In genomic region chr5:164187780-164188179, GRCh38 we compare ENCODE assay signal across 22 cellular contexts.
DNase-seq lines count a peak whose midpoint lies in the region; ATAC-seq, FAIRE-seq and TF ChIP-seq lines count a peak whose summit lies in the region.
"Had no signal": no experiment of that assay in that cellular context is flagged by ENCODE, and none has a peak within 500 bp of the region (broad histone marks: within the 10 kb centered on the region; RNA-seq: fewer than 3 reads in every experiment).

No MANE protein-coding gene starts in this region.

- POLR2A ChIA-PET in SK-N-SH (lab: Yijun Ruan, JAX) (no interaction called here), OCI-LY7 (lab: Charles Lee) (interaction anchor here (0.7 to 0.8 kb wide), 2 partner anchors 12 to 23 kb away, joined by 3 read pairs; no protein-coding TSS in a partner anchor)

- H3K9me3 Mint-ChIP-seq in astrocyte (ENCODE audit: unreplicated experiment), result no peaks in the 10 kb centered on the region

- H3K27me3 ChIP-seq in SK-N-SH (ENCODE audit: insufficient read depth) (no peaks in the 10 kb centered on the region), astrocyte (ENCODE audit: insufficient read depth, low read length) (no peaks in the 10 kb centered on the region), neuronal stem cell (ENCODE audit: control insufficient read depth in 3 of 3, insufficient read depth in 3 of 3, low read depth in 1 of 3, low read length in 3 of 3) (no peaks in the 10 kb centered on the region)
- H3K27me3 ChIP-seq: BLaER1 had no signal

- H4K20me1 ChIP-seq in SK-N-SH (ENCODE audit: insufficient read depth), result no peaks in the 10 kb centered on the region
- H4K20me1 ChIP-seq in astrocyte (ENCODE audit: insufficient read depth, low read length), result no peaks in the 10 kb centered on the region
- no peaks in the 10 kb centered on the region for H4K20me1 ChIP-seq in OCI-LY7 (ENCODE audit: insufficient read depth, low read length)
- H4K20me1 ChIP-seq: BLaER1 had no signal

- no peak overlapping the region for H2AK5ac ChIP-seq in neuronal stem cell (ENCODE audit: low read depth, low read length)

- no peaks in the 10 kb centered on the region for H3K36me3 ChIP-seq in SK-N-SH (replicated peaks in 1 of 2; ENCODE audit: control insufficient read depth in 1 of 2, insufficient read depth in 2 of 2, low read length in 1 of 2)
- H3K36me3 ChIP-seq in astrocyte (ENCODE audit: insufficient read depth, low read length), result no peaks in the 10 kb centered on the region
- H3K36me3 ChIP-seq in neuronal stem cell (replicated peaks in 1 of 2; ENCODE audit: control insufficient read depth in 2 of 2, insufficient read depth in 2 of 2, low read length in 2 of 2), result no peaks in the 10 kb centered on the region
- H3K36me3 ChIP-seq in OCI-LY7 (ENCODE audit: insufficient read depth, low read length), result no peaks in the 10 kb centered on the region
- H3K36me3 ChIP-seq: BLaER1, HAP-1 had no signal

- no peaks in the 10 kb centered on the region for H3K79me1 ChIP-seq in neuronal stem cell (ENCODE audit: low read depth, low read length)

- H2AFZ ChIP-seq in SK-N-SH (ENCODE audit: low read depth) (no peak overlapping the region), astrocyte (ENCODE audit: low read depth, low read length) (no peak overlapping the region), neuronal stem cell (ENCODE audit: low read length) (peak overlapping the region; percentile 47), OCI-LY7 (ENCODE audit: low read length) (no peak overlapping the region)
- H2AFZ ChIP-seq: GM23248 had no signal

- no peak overlapping the region for H2BK12ac ChIP-seq in neuronal stem cell (ENCODE audit: low read length)

- no peaks in the 10 kb centered on the region for H3K9me2 ChIP-seq in SK-N-SH
- no peaks in the 10 kb centered on the region for H3K9me2 ChIP-seq in OCI-LY7 (ENCODE audit: insufficient read depth, low read length)

- no peak overlapping the region for H3K18ac ChIP-seq in neuronal stem cell (ENCODE audit: low read length)

- H3K79me2 ChIP-seq in SK-N-SH (ENCODE audit: insufficient read depth) (no peaks in the 10 kb centered on the region), astrocyte (ENCODE audit: insufficient read depth, low read length) (no peaks in the 10 kb centered on the region), OCI-LY7 (ENCODE audit: insufficient read depth, low read depth, low read length) (no peaks in the 10 kb centered on the region)

- H3K4me2 ChIP-seq in SK-N-SH, result no peak overlapping the region
- H3K4me2 ChIP-seq in astrocyte (ENCODE audit: low read length), result no peak overlapping the region
- no peak overlapping the region for H3K4me2 ChIP-seq in neuronal stem cell (ENCODE audit: insufficient read depth, low read length, poor library complexity, severe bottlenecking)
- H3K4me2 ChIP-seq in OCI-LY7 (ENCODE audit: low read length), result no peak overlapping the region
- H3K4me2 ChIP-seq: BLaER1 had no signal

- H2BK5ac ChIP-seq in neuronal stem cell (ENCODE audit: low read length), result no peak overlapping the region

- no peak for FAIRE-seq in astrocyte (lab: Jason Lieb, UNC)
- FAIRE-seq: A204.1, GM12878, GM19239, H54 had no signal

- H3K4me1 ChIP-seq in SK-N-SH (ENCODE audit: control insufficient read depth in 1 of 2, insufficient read depth in 2 of 2, low read depth in 1 of 2, low read length in 1 of 2) (peaks cover 11 to 19% of the 10 kb centered on the region in 2 experiments; a peak in 3 of 4 replicates), astrocyte (ENCODE audit: insufficient read depth, low read length) (peaks cover 8% of the 10 kb centered on the region), neuronal stem cell (ENCODE audit: control insufficient read depth in 2 of 2, insufficient read depth in 1 of 2, low read depth in 1 of 2, low read length in 2 of 2) (peaks cover 8 to 24% of the 10 kb centered on the region in 2 donors), OCI-LY7 (ENCODE audit: insufficient read depth, low read length, poor library complexity, severe bottlenecking) (no peaks in the 10 kb centered on the region)
- H3K4me1 ChIP-seq: BLaER1, HAP-1 had no signal

- H3K4me1 Mint-ChIP-seq in astrocyte (ENCODE audit: low read depth, unreplicated experiment), result peaks cover 9% of the 10 kb centered on the region
- H3K4me1 Mint-ChIP-seq: B cell; CD4-positive, CD25-positive, alpha-beta regulatory T cell had no signal

- H3K14ac ChIP-seq in neuronal stem cell (ENCODE audit: low read length), result no peak overlapping the region

- H3K9ac ChIP-seq in SK-N-SH (no peak overlapping the region), astrocyte (ENCODE audit: low read length) (no peak overlapping the region), neuronal stem cell (ENCODE audit: low read depth, low read length, poor library complexity) (no peak overlapping the region)
- H3K9ac ChIP-seq: BLaER1, GM23248 had no signal

- TF ChIP-seq EP300 in SK-N-SH (IDR thresholded peaks at IDR 0.05; ENCODE audit: borderline replicate concordance in 1 of 2, low read depth in 1 of 2, low read length in 1 of 2), result no peak

- no peak for DNase-seq in SK-N-SH
- peak; percentile 55 for DNase-seq in astrocyte (ENCODE audit: low read depth)
- no peak for DNase-seq in neuronal stem cell (ENCODE audit: low spot score)
- no peak for DNase-seq in OCI-LY7 (ENCODE audit: low spot score)
- DNase-seq: Caco-2; CD4-positive, CD25-positive, alpha-beta regulatory T cell; CD8-positive, alpha-beta T cell; DMS79; EL; GDM1; GM23248 had no signal

- no peaks in the 10 kb centered on the region for H3K36me3 Mint-ChIP-seq in astrocyte (ENCODE audit: low read depth, unreplicated experiment)
- H3K36me3 Mint-ChIP-seq: CD4-positive, CD25-positive, alpha-beta regulatory T cell; CD8-positive, alpha-beta T cell had no signal

- H3K4me3 ChIP-seq in SK-N-SH (ENCODE audit: low read depth in 2 of 2, low read length in 1 of 2), result no peak overlapping the region
- H3K4me3 ChIP-seq in astrocyte (ENCODE audit: insufficient read depth, low read depth, low read length), result no peak overlapping the region
- H3K4me3 ChIP-seq in neuronal stem cell (ENCODE audit: low read length in 2 of 2), result no peak overlapping the region
- no peak overlapping the region for H3K4me3 ChIP-seq in OCI-LY7 (ENCODE audit: low read depth, low read length, poor library complexity, severe bottlenecking)
- H3K4me3 ChIP-seq: BLaER1, GM12878, GM23248, HAP-1 had no signal

- TF ChIP-seq CTCF in SK-N-SH (IDR thresholded peaks at IDR 0.05), result no peak
- TF ChIP-seq CTCF in astrocyte (IDR thresholded peaks at IDR 0.05; ENCODE audit: insufficient read depth, low read depth, low read length), result no peak
- TF ChIP-seq CTCF in OCI-LY7 (conservative IDR thresholded peaks at IDR 0.05; ENCODE audit: low read length), result no peak

- no peak overlapping the region for H4K8ac ChIP-seq in neuronal stem cell (ENCODE audit: low read depth, low read length)

- ATAC-seq in SK-N-SH treated with all-trans-retinoic acid at 6 μM for 48 hours (no peak), HG03520 (IDR thresholded peaks at IDR 0.05; ENCODE audit: unreplicated experiment) (no peak)
- ATAC-seq: CD8-positive, alpha-beta T cell; GM12878 had no signal

- H4K91ac ChIP-seq in neuronal stem cell (ENCODE audit: low read depth, low read length, poor library complexity), result no peak overlapping the region

- H3K9me3 ChIP-seq in SK-N-SH (no peaks in the 10 kb centered on the region), astrocyte (ENCODE audit: insufficient read depth, low read depth, low read length) (no peaks in the 10 kb centered on the region), neuronal stem cell (replicated peaks in 1 of 2; ENCODE audit: control insufficient read depth in 2 of 2, insufficient read depth in 1 of 2, low read depth in 1 of 2, low read length in 2 of 2) (no peaks in the 10 kb centered on the region), OCI-LY7 (ENCODE audit: low read length) (no peaks in the 10 kb centered on the region)
- H3K9me3 ChIP-seq: BLaER1, Caco-2, HAP-1 had no signal

- no peak overlapping the region for H3K4ac ChIP-seq in neuronal stem cell (ENCODE audit: low read length)

- peaks cover 16% of the 10 kb centered on the region for H3F3A ChIP-seq in SK-N-SH (replicated peaks; ENCODE audit: insufficient read depth)

- intact Hi-C loops in OCI-LY7 (cut with micrococcal nuclease; ENCODE audit: unreplicated experiment), result no loop called here

- no peak overlapping the region for H2BK120ac ChIP-seq in neuronal stem cell (ENCODE audit: low read depth, low read length)

- H2BK15ac ChIP-seq in neuronal stem cell (ENCODE audit: low read length), result no peak overlapping the region

- no peak for TF ChIP-seq RAD21 in SK-N-SH (IDR thresholded peaks at IDR 0.05; ENCODE audit: low read length)

- H3K23ac ChIP-seq in neuronal stem cell (ENCODE audit: low read depth, low read length, poor library complexity), result no peak overlapping the region

- no TSS peak for BruUV-seq in OCI-LY7 (replicated peaks; lab: Mats Ljungman, UMichigan)

- H3K27ac ChIP-seq in SK-N-SH (ENCODE audit: low read depth in 2 of 2, low read length in 1 of 2) (peak overlapping the region in 1 of 2 experiments; percentile 91; a peak in 1 of 4 replicates), astrocyte (ENCODE audit: low read depth, low read length) (no peak overlapping the region), neuronal stem cell (replicated peaks; ENCODE audit: low read length) (no peak overlapping the region), OCI-LY7 (ENCODE audit: low read depth, low read length, poor library complexity, severe bottlenecking) (no peak overlapping the region)
- H3K27ac ChIP-seq: 22Rv1, BLaER1, C4-2B, GM23248 had no signal

- CTCF ChIA-PET in SK-N-SH (lab: Yijun Ruan, JAX), result no interaction called here
- CTCF ChIA-PET in OCI-LY7 (lab: Charles Lee; ENCODE audit: unreplicated experiment), result no interaction called here

- H3K27ac Mint-ChIP-seq in astrocyte (ENCODE audit: unreplicated experiment), result no peak overlapping the region
- H3K27ac Mint-ChIP-seq: B cell; CD4-positive, CD25-positive, alpha-beta regulatory T cell; CD8-positive, alpha-beta T cell had no signal

- 54% methylated on average over 2 of the region's 2 CpGs for WGBS in SK-N-SH (ENCODE audit: low lambda C conversion rate)
- WGBS in neuronal stem cell (ENCODE audit: extremely low coverage in 2 of 2, insufficient read length in 2 of 2, insufficient replicate concordance in 1 of 2), 2 donors, result no CpG with 5 or more reads among the region's 2 CpGs

- no peak overlapping the region for H3K4me3 Mint-ChIP-seq in astrocyte (ENCODE audit: unreplicated experiment)
- H3K4me3 Mint-ChIP-seq: B cell; CD4-positive, CD25-positive, alpha-beta regulatory T cell; CD8-positive, alpha-beta T cell had no signal

- no peaks in the 10 kb centered on the region for H3K27me3 Mint-ChIP-seq in astrocyte (ENCODE audit: low read depth, unreplicated experiment)
- H3K27me3 Mint-ChIP-seq: B cell; CD4-positive, CD25-positive, alpha-beta regulatory T cell had no signal

TF ChIP-seq in SK-N-SH treated with all-trans-retinoic acid at 6 μM for 48 hours, 23 proteins besides CTCF, POLR2A, EP300 and RAD21:
- TF ChIP-seq ESRRG (CRISPR knock-in tag; IDR thresholded peaks at IDR 0.05), result no peak
- peak; percentile 23; the same call in 1 of the 2 replicates for TF ChIP-seq ISL1 (CRISPR knock-in tag; IDR thresholded peaks at IDR 0.05)
- no peak for TF ChIP-seq BACH2 (CRISPR knock-in tag; IDR thresholded peaks at IDR 0.05; ENCODE audit: borderline replicate concordance)

TF ChIP-seq in SK-N-SH, 30 proteins besides CTCF, POLR2A, EP300 and RAD21 (continues in another document):
- no peak for TF ChIP-seq RCOR1 (IDR thresholded peaks at IDR 0.05; ENCODE audit: low read length)
